Comparison of ENCODE assay signal across 1 cellular context in the genomic region with DNA sequence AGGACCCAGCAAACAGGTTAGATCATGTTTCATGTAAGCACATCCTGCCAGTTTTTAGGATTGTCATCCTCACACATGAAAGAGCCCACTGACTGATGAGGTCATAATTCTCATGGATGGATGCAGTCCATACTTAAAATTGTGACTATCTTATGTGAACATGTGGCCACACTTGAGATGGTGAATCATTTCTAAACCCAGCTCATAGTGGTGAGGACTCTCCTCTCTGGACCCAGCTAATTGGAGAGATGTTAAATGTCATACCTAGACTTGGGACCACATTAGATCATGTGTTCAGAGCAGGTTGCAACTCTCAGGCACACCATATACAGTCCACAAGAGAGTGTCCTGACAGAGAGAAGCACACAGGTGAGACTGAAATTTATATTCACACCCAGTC.
A peak's percentile ranks its signal among the peaks of the same experiment; 100 is the strongest.
TF ChIP-seq lines count a peak whose summit lies in the region.

No MANE protein-coding gene starts in this region.

TF ChIP-seq in K562, 482 proteins besides CTCF, POLR2A, EP300 and RAD21 (continued from another document):
- no peak for TF ChIP-seq PHF20 (IDR thresholded peaks at IDR 0.05; ENCODE audit: partially characterized antibody)
- TF ChIP-seq, protein P1, sequence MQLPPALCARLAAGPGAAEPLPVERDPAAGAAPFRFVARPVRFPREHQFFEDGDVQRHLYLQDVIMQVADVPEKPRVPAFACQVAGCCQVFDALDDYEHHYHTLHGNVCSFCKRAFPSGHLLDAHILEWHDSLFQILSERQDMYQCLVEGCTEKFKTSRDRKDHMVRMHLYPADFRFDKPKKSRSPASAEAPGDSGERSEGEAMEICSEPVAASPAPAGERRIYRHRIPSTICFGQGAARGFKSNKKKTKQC (CRISPR knock-in tag; IDR thresholded peaks at IDR 0.05), result no peak
- TF ChIP-seq ATF3 (IDR thresholded peaks at IDR 0.05), result peak; percentile 26; the same call in 1 of the 2 replicates
- TF ChIP-seq ATF3 (CRISPR knock-in tag; conservative IDR thresholded peaks at IDR 0.05), result no peak
- no peak for TF ChIP-seq MYC (IDR thresholded peaks at IDR 0.05; ENCODE audit: low read depth, low read length)
- TF ChIP-seq MYC (CRISPR knock-in tag; IDR thresholded peaks at IDR 0.05; ENCODE audit: borderline replicate concordance, low read depth), result no peak
TF ChIP-seq in K562: peak in this region for 1.
